ENCODE assay signal across 9 cellular contexts in genomic region chr2:161243312-161243711, GRCh38.
DNase-seq lines count a peak whose midpoint lies in the region; ATAC-seq and TF ChIP-seq lines count a peak whose summit lies in the region.
"Had no signal": no experiment of that assay in that cellular context is flagged by ENCODE, and none has a peak within 500 bp of the region (broad histone marks: within the 10 kb centered on the region; RNA-seq: fewer than 3 reads in every experiment).

No MANE protein-coding gene starts in this region.

- peak overlapping the region; percentile 73 for H3K4me3 ChIP-seq in Jurkat, Clone E6-1 (ENCODE audit: low read length)
- H3K4me3 ChIP-seq in mesodermal cell (ENCODE audit: extremely low read depth, insufficient read depth, low read length, poor library complexity, severe bottlenecking), result no peak overlapping the region

- CTCF ChIA-PET in RWPE1 (lab: Yijun Ruan, JAX), result no interaction called here

- no peaks in the 10 kb centered on the region for H3K36me3 ChIP-seq in mesodermal cell (ENCODE audit: control insufficient read depth, insufficient read depth, low read length)

- H3K27ac ChIP-seq in mesodermal cell (ENCODE audit: low read depth, low read length, severe bottlenecking) (peak overlapping the region; percentile 12), foreskin keratinocyte (no peak overlapping the region), RWPE1 (no peak overlapping the region)

- peak; percentile 41 for ATAC-seq in GM18511 (IDR thresholded peaks at IDR 0.05; ENCODE audit: unreplicated experiment)
- peak; percentile 30 for ATAC-seq in GM21528 (IDR thresholded peaks at IDR 0.05; ENCODE audit: low FRiP score, unreplicated experiment)
- ATAC-seq in foreskin keratinocyte, result no peak

- H3K4me1 ChIP-seq in mesodermal cell (ENCODE audit: control insufficient read depth, insufficient read depth, low read length, poor library complexity, severe bottlenecking) (no peaks in the 10 kb centered on the region), foreskin keratinocyte (peaks cover 5% of the 10 kb centered on the region)

- WGBS in mesodermal cell (ENCODE audit: insufficient coverage in 2 of 2), 2 experiments, result 61 to 66% methylated on average over 2 to 3 of the region's 3 CpGs

- POLR2A ChIA-PET in RWPE1 (lab: Yijun Ruan, JAX; ENCODE audit: low non-redundant PET), result no interaction called here

- DNase-seq in Jurkat, Clone E6-1 (ENCODE audit: low read depth, low spot score), result no peak
- no peak for DNase-seq in foreskin keratinocyte
- no peak for DNase-seq in NCI-H2171 treated with DMSO at 0.1 percent for 48 hours (lab: John Stamatoyannopoulos, UW)
- DNase-seq in SHP77 (lab: John Stamatoyannopoulos, UW), result no peak
- DNase-seq in RWPE1 (ENCODE audit: low spot score), result no peak
- DNase-seq: NCI-H446 treated with DMSO at 0.1 percent for 48 hours had no signal

- H3K9me3 ChIP-seq in mesodermal cell (ENCODE audit: control insufficient read depth, low read length), result no peaks in the 10 kb centered on the region

- H3K27me3 ChIP-seq in foreskin keratinocyte, result no peaks in the 10 kb centered on the region

- TF ChIP-seq CTCF in foreskin keratinocyte (conservative IDR thresholded peaks at IDR 0.05) (no peak), RWPE1 (conservative IDR thresholded peaks at IDR 0.05; ENCODE audit: low read depth) (no peak)
